In the genomic region with DNA sequence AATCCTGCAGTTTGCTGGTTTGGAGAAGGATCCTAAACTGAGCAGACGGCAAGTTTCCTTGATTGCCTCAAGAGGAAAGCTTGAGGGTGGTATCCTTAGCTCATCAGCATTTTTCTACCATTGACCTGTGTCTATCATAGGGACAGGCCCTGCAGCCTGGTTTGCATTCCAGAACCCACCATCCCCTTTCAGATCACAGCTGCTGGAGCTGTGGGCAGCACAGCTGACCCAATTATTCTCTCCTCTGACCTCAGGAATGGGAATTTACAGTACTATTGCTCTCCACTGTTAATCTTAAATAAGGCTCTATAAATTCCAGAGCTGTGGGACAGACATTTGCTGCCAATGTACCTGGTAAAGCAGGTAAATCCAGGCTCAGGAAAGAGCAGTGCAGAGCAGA, we compare ENCODE assay signal across 25 cellular contexts.
DNase-seq lines count a peak whose midpoint lies in the region; ATAC-seq, FAIRE-seq and TF ChIP-seq lines count a peak whose summit lies in the region.
"Had no signal": no experiment of that assay in that cellular context is flagged by ENCODE, and none has a peak within 500 bp of the region (broad histone marks: within the 10 kb centered on the region; RNA-seq: fewer than 3 reads in every experiment).

No MANE protein-coding gene starts in this region.

- H4K8ac ChIP-seq in trophoblast cell (ENCODE audit: low read depth, low read length): no peak overlapping the region

- no peak for ATAC-seq in HG02938 (IDR thresholded peaks at IDR 0.05; ENCODE audit: unreplicated experiment)
- ATAC-seq: PC-3, Right ventricle myocardium inferior, SK-N-SH treated with all-trans-retinoic acid at 6 μM for 48 hours had no signal

- H2BK5ac ChIP-seq in trophoblast cell (ENCODE audit: low read depth, low read length, poor library complexity): no peak overlapping the region

- intact Hi-C loops in head of caudate nucleus (cut with DNase I): no loop called here

- no peak for FAIRE-seq in HTR-8/SVneo (lab: Jason Lieb, UNC)
- FAIRE-seq: GM12892 had no signal

- H4K12ac ChIP-seq in trophoblast cell (ENCODE audit: low read depth, low read length): no peak overlapping the region

- H3K23ac ChIP-seq in trophoblast cell (ENCODE audit: low read length): no peak overlapping the region

- H3K4me3 ChIP-seq in trophoblast cell (ENCODE audit: low read depth, low read length): no peak overlapping the region
- H3K4me3 ChIP-seq: GM23248, SJCRH30 had no signal

- H3K9ac ChIP-seq in trophoblast cell (ENCODE audit: low read length): no peak overlapping the region
- H3K9ac ChIP-seq: GM23248 had no signal

- no peak overlapping the region for H2AK5ac ChIP-seq in trophoblast cell (ENCODE audit: low read length)

- no peaks in the 10 kb centered on the region for H3K79me1 ChIP-seq in trophoblast cell (ENCODE audit: low read length)

- WGBS in trophoblast cell (ENCODE audit: extremely low coverage, insufficient coverage, insufficient read length): no CpG with 5 or more reads among the region's 1 CpG

- H2BK12ac ChIP-seq in trophoblast cell (ENCODE audit: low read length): no peak overlapping the region

- no peaks in the 10 kb centered on the region for H3K27me3 ChIP-seq in trophoblast cell (ENCODE audit: insufficient read depth, low read length)
- H3K27me3 ChIP-seq: BE2C, SJCRH30 had no signal

- H3K27ac ChIP-seq in VCaP: peak overlapping the region; percentile 72
- H3K27ac ChIP-seq in trophoblast cell (ENCODE audit: low read depth, low read length): no peak overlapping the region
- H3K27ac ChIP-seq: GM23248, SJCRH30 had no signal

- peaks cover 0 to 5% of the 10 kb centered on the region in 2 experiments for H3K4me1 ChIP-seq in trophoblast cell (ENCODE audit: control insufficient read depth in 1 of 2, insufficient read depth in 2 of 2, low read length in 2 of 2)
- H3K4me1 ChIP-seq: BE2C, SJCRH30 had no signal

- no peak overlapping the region for H2BK120ac ChIP-seq in trophoblast cell (ENCODE audit: insufficient read depth, low read length, poor library complexity)

- no peak overlapping the region for H3K4ac ChIP-seq in trophoblast cell (ENCODE audit: low read depth, low read length)

- H4K91ac ChIP-seq in trophoblast cell (ENCODE audit: low read depth, low read length): no peak overlapping the region

- no peak overlapping the region for H3K4me2 ChIP-seq in trophoblast cell (ENCODE audit: low read length)

- H3K36me3 ChIP-seq in trophoblast cell (ENCODE audit: control insufficient read depth in 1 of 2, insufficient read depth in 2 of 2, low read length in 2 of 2): no peaks in the 10 kb centered on the region
- H3K36me3 ChIP-seq: BE2C, SJCRH30 had no signal

- no peaks in the 10 kb centered on the region for H3K79me2 ChIP-seq in trophoblast cell (ENCODE audit: control insufficient read depth, insufficient read depth, low read length, poor library complexity)

- DNase-seq in islet precursor cell (peak; percentile 73), trophoblast cell (peak; percentile 52 to 72), head of caudate nucleus (no peak), HuH-7 (ENCODE audit: low spot score) (no peak), HTR-8/SVneo (ENCODE audit: insufficient read length, low spot score) (no peak)
- DNase-seq: BE2C; CD8-positive, alpha-beta memory T cell; DMS 273 treated with DMSO at 0.1 percent for 48 hours; GF-D8; GM23248; H7; KBM-7; MM.1S; NCI-H2029; NCI-H446 treated with DMSO at 0.1 percent for 48 hours; NCI-H526; NCI-H82; NK-92 treated with Interleukin-12 subunit alpha and Interleukin-12 subunit beta, amount 100 ng/mL, for 24 hours; PC-3 had no signal

- TF ChIP-seq CTCF in VCaP (conservative IDR thresholded peaks at IDR 0.05): no peak

- H2AFZ ChIP-seq in trophoblast cell (ENCODE audit: insufficient read depth, low read length, poor library complexity): no peak overlapping the region
- H2AFZ ChIP-seq: GM23248 had no signal

- no peak overlapping the region for H3K18ac ChIP-seq in trophoblast cell (ENCODE audit: low read length)

- no peaks in the 10 kb centered on the region for H3K9me3 ChIP-seq in trophoblast cell (ENCODE audit: insufficient read depth, low read depth, low read length)
- H3K9me3 ChIP-seq: BE2C, SJCRH30 had no signal

- H3K14ac ChIP-seq in trophoblast cell (ENCODE audit: low read length): no peak overlapping the region

Comparison
In these comparisons a context has a peak if more than half of its experiments do, and no peak if none do; other contexts are left out.
1. DNase-seq: peak in islet precursor cell (single experiment) and trophoblast cell (2 of 2); none in head of caudate nucleus (0 of 42), HuH-7 (single experiment) and HTR-8/SVneo (single experiment).